2 cellular contexts compared by ENCODE assay signal in genomic region chr5:37905230-37905629, GRCh38.
A peak's percentile ranks its signal among the peaks of the same experiment; 100 is the strongest.
TF ChIP-seq lines count a peak whose summit lies in the region.

No MANE protein-coding gene starts in this region.

TF ChIP-seq in HepG2, 621 proteins besides CTCF, POLR2A, EP300 and RAD21 (continued from another document):
- TF ChIP-seq ZNF644 (CRISPR knock-in tag; IDR thresholded peaks at IDR 0.05; ENCODE audit: low read depth) (no peak), CEBPB (IDR thresholded peaks at IDR 0.05; ENCODE audit: borderline replicate concordance, low read depth, low read length) (peak; percentile 92), GFI1 (CRISPR knock-in tag; IDR thresholded peaks at IDR 0.05; ENCODE audit: borderline replicate concordance) (no peak), GABPB1 (CRISPR knock-in tag; IDR thresholded peaks at IDR 0.05) (no peak), CBX1 (IDR thresholded peaks at IDR 0.05; ENCODE audit: low read depth) (no peak), ERF (CRISPR knock-in tag; IDR thresholded peaks at IDR 0.05) (no peak), CEBPG (CRISPR knock-in tag; IDR thresholded peaks at IDR 0.05) (peak; percentile 57; the same call in 1 of the 2 replicates)

TF ChIP-seq in K562, 482 proteins besides CTCF, POLR2A, EP300 and RAD21 (continued from another document):
- no peak for TF ChIP-seq THAP12 (CRISPR knock-in tag; IDR thresholded peaks at IDR 0.05)
- TF ChIP-seq, protein P1, sequence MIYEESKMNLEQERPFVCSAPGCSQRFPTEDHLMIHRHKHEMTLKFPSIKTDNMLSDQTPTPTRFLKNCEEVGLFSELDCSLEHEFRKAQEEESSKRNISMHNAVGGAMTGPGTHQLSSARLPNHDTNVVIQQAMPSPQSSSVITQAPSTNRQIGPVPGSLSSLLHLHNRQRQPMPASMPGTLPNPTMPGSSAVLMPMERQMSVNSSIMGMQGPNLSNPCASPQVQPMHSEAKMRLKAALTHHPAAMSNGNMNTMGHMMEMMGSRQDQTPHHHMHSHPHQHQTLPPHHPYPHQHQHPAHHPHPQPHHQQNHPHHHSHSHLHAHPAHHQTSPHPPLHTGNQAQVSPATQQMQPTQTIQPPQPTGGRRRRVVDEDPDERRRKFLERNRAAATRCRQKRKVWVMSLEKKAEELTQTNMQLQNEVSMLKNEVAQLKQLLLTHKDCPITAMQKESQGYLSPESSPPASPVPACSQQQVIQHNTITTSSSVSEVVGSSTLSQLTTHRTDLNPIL (CRISPR knock-in tag; IDR thresholded peaks at IDR 0.05) = no peak
- no peak for TF ChIP-seq ZNF561 (CRISPR knock-in tag; conservative IDR thresholded peaks at IDR 0.05)
- no peak for TF ChIP-seq IRF2 (CRISPR knock-in tag; IDR thresholded peaks at IDR 0.05)
- no peak for TF ChIP-seq CEBPG (CRISPR knock-in tag; IDR thresholded peaks at IDR 0.05)
- peak; percentile 27 to 79; a peak in 2 of 4 replicates for TF ChIP-seq CEBPG (tag; conservative IDR thresholded peaks at IDR 0.05 in 1 of 2, IDR thresholded peaks at IDR 0.05 in 1 of 2)
- no peak for TF ChIP-seq SP1 (CRISPR knock-in tag; IDR thresholded peaks at IDR 0.05)
- no peak for TF ChIP-seq ID3 (CRISPR knock-in tag; IDR thresholded peaks at IDR 0.05)
- no peak for TF ChIP-seq ID3 (tag; IDR thresholded peaks at IDR 0.05)
- no peak for TF ChIP-seq ESRRA (IDR thresholded peaks at IDR 0.05; ENCODE audit: borderline replicate concordance, low read depth)
- no peak for TF ChIP-seq STAT5B (CRISPR knock-in tag; IDR thresholded peaks at IDR 0.05)
